10 cellular contexts compared by ENCODE assay signal in genomic region chr17:7587831-7588230, GRCh38. TPM values are rescaled to one million over a fixed set of nuclear protein-coding genes. Genes with fewer than 3 reads are reported as not detected.
DNase-seq lines count a peak whose midpoint lies in the region; ATAC-seq and TF ChIP-seq lines count a peak whose summit lies in the region.
"Had no signal": no experiment of that assay in that cellular context is flagged by ENCODE, and none has a peak within 500 bp of the region (broad histone marks: within the 10 kb centered on the region; RNA-seq: fewer than 3 reads in every experiment).

No MANE protein-coding gene starts in this region.

- H3K4me1 Mint-ChIP-seq in activated naive CD8-positive, alpha-beta T cell treated with anti-CD3 and anti-CD28 coated beads for 36 hours, result peaks cover 17% of the 10 kb centered on the region
- H3K4me1 Mint-ChIP-seq in activated T-helper 2 cell treated with anti-CD3 and anti-CD28 coated beads, Interferon-gamma antibody, Interleukin-2, Interleukin-4, amounts not matched to agents 10 μg/mL and 5 μg/mL and 100 μg/mL, durations not matched to agents 14 hours and 24 hours and 36 hours (ENCODE audit: low read depth), result peaks cover 12% of the 10 kb centered on the region

- H3K9me3 Mint-ChIP-seq in activated naive CD8-positive, alpha-beta T cell treated with anti-CD3 and anti-CD28 coated beads for 36 hours, result no peaks in the 10 kb centered on the region
- no peaks in the 10 kb centered on the region for H3K9me3 Mint-ChIP-seq in activated T-helper 2 cell treated with anti-CD3 and anti-CD28 coated beads, Interferon-gamma antibody, Interleukin-2, Interleukin-4, amounts not matched to agents 10 μg/mL and 5 μg/mL and 100 μg/mL, durations not matched to agents 14 hours and 24 hours and 36 hours

- TF ChIP-seq CTCF in PC-9 (conservative IDR thresholded peaks at IDR 0.05), result no peak
- no peak for TF ChIP-seq CTCF in psoas muscle (IDR thresholded peaks at IDR 0.05)

- no TSS peak for BruUV-seq in PC-9 (replicated peaks; lab: Mats Ljungman, UMichigan)

- H4K20me1 ChIP-seq in PC-9 (ENCODE audit: insufficient read depth), result no peaks in the 10 kb centered on the region; the same call in 1 of the 2 replicates

- H2AFZ ChIP-seq in PC-9, result no peak overlapping the region

- H3K9ac ChIP-seq in ES-I3 (ENCODE audit: low read depth, low read length), result peak overlapping the region; percentile 87; the same call in 1 of the 2 replicates

- peaks cover 48% of the 10 kb centered on the region for H3F3A ChIP-seq in PC-9 (ENCODE audit: insufficient read depth, low read depth)

- DNase-seq in PC-9 (peak; percentile 42 to 71), erythroblast (lab: John Stamatoyannopoulos, UW) (peak; percentile 50 to 64), psoas muscle (peak in 1 of 2 donors; percentile 48), aorta (no peak)
- no peak for DNase-seq in central memory CD4-positive, alpha-beta T cell
- DNase-seq in activated naive CD8-positive, alpha-beta T cell treated with anti-CD3 and anti-CD28 coated beads for 36 hours, result no peak
- no peak for DNase-seq in activated T-helper 2 cell treated with anti-CD3 and anti-CD28 coated beads, Interferon-gamma antibody, Interleukin-2, Interleukin-4, amounts not matched to agents 10 μg/mL and 5 μg/mL and 100 μg/mL, durations not matched to agents 14 hours and 24 hours and 36 hours (ENCODE audit: low spot score)
- DNase-seq: activated naive CD4-positive, alpha-beta T cell treated with anti-CD3 and anti-CD28 coated beads, Interleukin-2, amount 50 U/mL, for 16 hours; stimulated activated CD4-positive, alpha-beta T cell treated with anti-CD3 and anti-CD28 coated beads, Interleukin-4, amount 100 ng/mL, for 1 hour had no signal

- no peaks in the 10 kb centered on the region for H3K9me3 ChIP-seq in ES-I3 (ENCODE audit: control insufficient read depth, insufficient read depth, low read length)
- no peaks in the 10 kb centered on the region for H3K9me3 ChIP-seq in PC-9 (ENCODE audit: insufficient read depth, low read depth)
- no peaks in the 10 kb centered on the region for H3K9me3 ChIP-seq in psoas muscle
- H3K9me3 ChIP-seq in aorta (ENCODE audit: control insufficient read depth, low read length), result no peaks in the 10 kb centered on the region

- no peak for TF ChIP-seq POLR2A in erythroblast (IDR thresholded peaks at IDR 0.05; ENCODE audit: low read length)

- H3K27ac Mint-ChIP-seq in activated naive CD8-positive, alpha-beta T cell treated with anti-CD3 and anti-CD28 coated beads for 36 hours, result no peak overlapping the region
- no peak overlapping the region for H3K27ac Mint-ChIP-seq in activated T-helper 2 cell treated with anti-CD3 and anti-CD28 coated beads, Interferon-gamma antibody, Interleukin-2, Interleukin-4, amounts not matched to agents 10 μg/mL and 5 μg/mL and 100 μg/mL, durations not matched to agents 14 hours and 24 hours and 36 hours

- H3K9me2 ChIP-seq in PC-9 (ENCODE audit: insufficient read depth), result no peaks in the 10 kb centered on the region

- H3K27me3 ChIP-seq in PC-9 (ENCODE audit: insufficient read depth, low read depth) (no peaks in the 10 kb centered on the region), psoas muscle (ENCODE audit: insufficient read depth in 3 of 3, low read length in 2 of 3) (no peaks in the 10 kb centered on the region), aorta (ENCODE audit: control insufficient read depth in 1 of 2, insufficient read depth in 2 of 2, low read length in 1 of 2) (no peaks in the 10 kb centered on the region)

- no peak for ATAC-seq in psoas muscle
- no peak for ATAC-seq in aorta (ENCODE audit: low FRiP score)

- peak overlapping the region; percentile 83 for H3K4me3 ChIP-seq in PC-9
- no peak overlapping the region for H3K4me3 ChIP-seq in psoas muscle
- H3K4me3 ChIP-seq in aorta (ENCODE audit: low read length in 2 of 2), result no peak overlapping the region

- peak overlapping the region; percentile 91 for H3K4me2 ChIP-seq in PC-9

- CTCF ChIA-PET in PC-9 (lab: Charles Lee), result interaction anchor here (0.6 kb wide), 1 partner anchor 83 kb away, joined by 4 read pairs; no protein-coding TSS in a partner anchor

- H3K36me3 ChIP-seq in ES-I3 (ENCODE audit: insufficient read depth, low read length) (peaks cover 3% of the 10 kb centered on the region; the same call in 1 of the 2 replicates), PC-9 (ENCODE audit: low read depth) (no peaks in the 10 kb centered on the region), psoas muscle (ENCODE audit: insufficient read depth in 1 of 2, low read depth in 1 of 2) (peaks cover 9 to 51% of the 10 kb centered on the region in 2 donors), aorta (ENCODE audit: control insufficient read depth in 1 of 2, insufficient read depth in 2 of 2, low read length in 1 of 2) (peaks cover 2 to 9% of the 10 kb centered on the region in 2 donors)

- POLR2A ChIA-PET in PC-9 (lab: Charles Lee; ENCODE audit: unreplicated experiment), result interaction anchor here (0.6 kb wide), 1 partner anchor 154 kb away, joined by 3 read pairs; no protein-coding TSS in a partner anchor

- peaks cover 43% of the 10 kb centered on the region for H3K79me2 ChIP-seq in PC-9 (ENCODE audit: low read depth)

- intact Hi-C loops in PC-9 (cut with micrococcal nuclease; ENCODE audit: unreplicated experiment) (loop anchor here (1.0 to 10.0 kb wide), 5 partner anchors 15 to 543 kb away; partner anchors contain the start of genes CHD3, CYB5D1, DNAH2 and NAA38), psoas muscle (cut with DNase I) (loop anchor here in 1 of 2 donors (2.0 to 10.0 kb wide), 2 partner anchors 73 to 353 kb away; partner anchors contain the start of genes DVL2 and PHF23), aorta (cut with DNase I) (loop anchor here (2.0 to 5.0 kb wide), 2 partner anchors 65 to 76 kb away; no protein-coding TSS in a partner anchor)
- intact Hi-C loops in activated T-helper 2 cell treated with anti-CD3 and anti-CD28 coated beads, Interferon-gamma antibody, Interleukin-2, Interleukin-4, amounts not matched to agents 10 μg/mL and 5 μg/mL and 100 μg/mL, durations not matched to agents 14 hours and 24 hours and 36 hours (cut with micrococcal nuclease), result no loop called here

- 48 to 64% (median 53%) methylated on average over 5 of the region's 5 CpGs for WGBS in psoas muscle, 3 donors
- 54 to 56% methylated on average over 5 of the region's 5 CpGs for WGBS in aorta, 2 donors

- no peak overlapping the region for H3K4me3 Mint-ChIP-seq in activated naive CD8-positive, alpha-beta T cell treated with anti-CD3 and anti-CD28 coated beads for 36 hours
- H3K4me3 Mint-ChIP-seq in activated T-helper 2 cell treated with anti-CD3 and anti-CD28 coated beads, Interferon-gamma antibody, Interleukin-2, Interleukin-4, amounts not matched to agents 10 μg/mL and 5 μg/mL and 100 μg/mL, durations not matched to agents 14 hours and 24 hours and 36 hours (ENCODE audit: low read depth), result no peak overlapping the region

- no peaks in the 10 kb centered on the region for H3K27me3 Mint-ChIP-seq in activated naive CD8-positive, alpha-beta T cell treated with anti-CD3 and anti-CD28 coated beads for 36 hours
- H3K27me3 Mint-ChIP-seq in activated T-helper 2 cell treated with anti-CD3 and anti-CD28 coated beads, Interferon-gamma antibody, Interleukin-2, Interleukin-4, amounts not matched to agents 10 μg/mL and 5 μg/mL and 100 μg/mL, durations not matched to agents 14 hours and 24 hours and 36 hours (ENCODE audit: low read depth), result no peaks in the 10 kb centered on the region

- H3K27ac ChIP-seq in PC-9, result peak overlapping the region; percentile 97
- H3K27ac ChIP-seq in psoas muscle, result peak overlapping the region; percentile 8
- no peak overlapping the region for H3K27ac ChIP-seq in aorta (ENCODE audit: low read depth in 1 of 2, low read length in 2 of 2)

- H3K4me1 ChIP-seq in ES-I3 (ENCODE audit: insufficient read depth, low read length) (peaks cover 23% of the 10 kb centered on the region; the same call in 1 of the 2 replicates), PC-9 (replicated peaks; ENCODE audit: insufficient read depth) (peaks cover 46% of the 10 kb centered on the region), psoas muscle (peaks cover 45% of the 10 kb centered on the region), aorta (ENCODE audit: control insufficient read depth in 1 of 2, insufficient read depth in 2 of 2, low read length in 2 of 2) (no peaks in the 10 kb centered on the region)

- H3K36me3 Mint-ChIP-seq in activated naive CD8-positive, alpha-beta T cell treated with anti-CD3 and anti-CD28 coated beads for 36 hours, result peaks cover 29% of the 10 kb centered on the region
- H3K36me3 Mint-ChIP-seq in activated T-helper 2 cell treated with anti-CD3 and anti-CD28 coated beads, Interferon-gamma antibody, Interleukin-2, Interleukin-4, amounts not matched to agents 10 μg/mL and 5 μg/mL and 100 μg/mL, durations not matched to agents 14 hours and 24 hours and 36 hours (ENCODE audit: low read depth), result peaks cover 68% of the 10 kb centered on the region

RNA-seq across cellular contexts. Expression of gene SOX15, which starts 2.1 kb away (rescaled TPM):
- total RNA-seq in PC-9 (2021) (80.9 and 124 TPM in 2 replicates), psoas muscle (under 1 TPM; 0.19 to 0.71 (median 0.28) TPM), aorta (1 to 10 TPM; 1.1 to 2.4 TPM)
- polyA plus RNA-seq in psoas muscle (under 1 TPM; 0.11 to 0.20 (median 0.17) TPM), aorta (1 to 10 TPM in 1 of 2 donors, under 1 TPM in 1; 0.50 to 2.8 TPM)
- total RNA-seq in activated naive CD8-positive, alpha-beta T cell treated with anti-CD3 and anti-CD28 coated beads for 36 hours, result under 1 TPM; 0.28 to 0.35 TPM
- 0.21 and 0.60 TPM in 2 replicates for total RNA-seq in activated T-helper 2 cell treated with anti-CD3 and anti-CD28 coated beads, Interferon-gamma antibody, Interleukin-2, Interleukin-4, amounts not matched to agents 10 μg/mL and 5 μg/mL and 100 μg/mL, durations not matched to agents 14 hours and 24 hours and 36 hours

RNA-seq across cellular contexts. Expression of gene MPDU1, which starts 4.2 kb away (rescaled TPM):
- total RNA-seq in PC-9 (2021) (33.4 and 44.2 TPM in 2 replicates), psoas muscle (10 to 100 TPM; 19.3 to 40.6 (median 34.1) TPM), aorta (10 to 100 TPM; 21.4 to 24.7 TPM)
- polyA plus RNA-seq in psoas muscle (100 to 1,000 TPM in 1 of 3 donors, 10 to 100 TPM in 2; 53.6 to 147 (median 77.8) TPM), aorta (10 to 100 TPM; 12.0 to 20.8 TPM)
- total RNA-seq in activated naive CD8-positive, alpha-beta T cell treated with anti-CD3 and anti-CD28 coated beads for 36 hours, result 10 to 100 TPM; 72.8 to 77.2 TPM
- total RNA-seq in activated T-helper 2 cell treated with anti-CD3 and anti-CD28 coated beads, Interferon-gamma antibody, Interleukin-2, Interleukin-4, amounts not matched to agents 10 μg/mL and 5 μg/mL and 100 μg/mL, durations not matched to agents 14 hours and 24 hours and 36 hours, result 98.6 and 106 TPM in 2 replicates

RNA-seq across cellular contexts. Expression of gene CD68, which starts 8.4 kb away (rescaled TPM):
- total RNA-seq in PC-9 (2021), result 27.0 and 37.0 TPM in 2 replicates
- 10 to 100 TPM; 15.8 to 38.4 (median 26.4) TPM for total RNA-seq in psoas muscle
- 100 to 1,000 TPM in 1 of 3 donors, 10 to 100 TPM in 2; 16.5 to 298 (median 21.8) TPM for polyA plus RNA-seq in psoas muscle
- total RNA-seq in activated naive CD8-positive, alpha-beta T cell treated with anti-CD3 and anti-CD28 coated beads for 36 hours, result 1 to 10 TPM; 6.6 to 6.7 TPM
- total RNA-seq in aorta, result 100 to 1,000 TPM; 111 to 112 TPM
- polyA plus RNA-seq in aorta, result 100 to 1,000 TPM in 1 of 2 donors, 10 to 100 TPM in 1; 55.3 to 111 TPM
- total RNA-seq in activated T-helper 2 cell treated with anti-CD3 and anti-CD28 coated beads, Interferon-gamma antibody, Interleukin-2, Interleukin-4, amounts not matched to agents 10 μg/mL and 5 μg/mL and 100 μg/mL, durations not matched to agents 14 hours and 24 hours and 36 hours, result 9.6 and 10.1 TPM in 2 replicates

RNA-seq across cellular contexts. Expression of gene SENP3, which starts 26.1 kb away (rescaled TPM):
- total RNA-seq in PC-9 (2021) (68.4 and 72.4 TPM in 2 replicates), psoas muscle (10 to 100 TPM; 24.0 to 40.7 (median 38.3) TPM), aorta (10 to 100 TPM; 36.2 to 38.3 TPM)
- polyA plus RNA-seq in psoas muscle (10 to 100 TPM; 44.1 to 90.5 (median 76.1) TPM), aorta (10 to 100 TPM; 48.4 to 75.1 TPM)
- 100 to 1,000 TPM in 1 of 2 experiments, 10 to 100 TPM in 1; 96.5 to 100 TPM for total RNA-seq in activated naive CD8-positive, alpha-beta T cell treated with anti-CD3 and anti-CD28 coated beads for 36 hours
- total RNA-seq in activated T-helper 2 cell treated with anti-CD3 and anti-CD28 coated beads, Interferon-gamma antibody, Interleukin-2, Interleukin-4, amounts not matched to agents 10 μg/mL and 5 μg/mL and 100 μg/mL, durations not matched to agents 14 hours and 24 hours and 36 hours, result 64.9 and 69.6 TPM in 2 replicates

RNA-seq across cellular contexts. Expression of gene FXR2, which starts 26.9 kb away (rescaled TPM):
- total RNA-seq in PC-9 (2021), result 61.5 and 63.7 TPM in 2 replicates
- 100 to 1,000 TPM; 105 to 120 (median 114) TPM for total RNA-seq in psoas muscle
- 100 to 1,000 TPM in 1 of 3 donors, 10 to 100 TPM in 2; 88.2 to 164 (median 92.1) TPM for polyA plus RNA-seq in psoas muscle
- total RNA-seq in activated naive CD8-positive, alpha-beta T cell treated with anti-CD3 and anti-CD28 coated beads for 36 hours, result 10 to 100 TPM; 35.5 to 37.0 TPM
- 10 to 100 TPM; 25.3 to 31.1 TPM for total RNA-seq in aorta
- polyA plus RNA-seq in aorta, result 10 to 100 TPM; 21.2 to 36.5 TPM
- total RNA-seq in activated T-helper 2 cell treated with anti-CD3 and anti-CD28 coated beads, Interferon-gamma antibody, Interleukin-2, Interleukin-4, amounts not matched to agents 10 μg/mL and 5 μg/mL and 100 μg/mL, durations not matched to agents 14 hours and 24 hours and 36 hours, result 59.0 and 63.1 TPM in 2 replicates

Comparison
In these comparisons a context has a peak if more than half of its experiments do, and no peak if none do; other contexts are left out.
1. DNase-seq: peak in PC-9 (2 of 2) and erythroblast (2 of 2); none in central memory CD4-positive, alpha-beta T cell (single experiment), activated naive CD8-positive, alpha-beta T cell treated with anti-CD3 and anti-CD28 coated beads for 36 hours (single experiment), aorta (0 of 2) and activated T-helper 2 cell treated with anti-CD3 and anti-CD28 coated beads, Interferon-gamma antibody, Interleukin-2, Interleukin-4, amounts not matched to agents 10 μg/mL and 5 μg/mL and 100 μg/mL, durations not matched to agents 14 hours and 24 hours and 36 hours (single experiment).
2. H3K27ac ChIP-seq: peak in PC-9 (single experiment) and psoas muscle (single experiment); none in aorta (0 of 2).
3. RNA of gene SOX15, which starts 2.1 kb away (total RNA-seq): 80.9 to 124 TPM in PC-9; 1.1 to 2.4 TPM in aorta, 0.28 to 0.35 TPM in activated naive CD8-positive, alpha-beta T cell treated with anti-CD3 and anti-CD28 coated beads for 36 hours, 0.19 to 0.71 TPM in psoas muscle and 0.21 to 0.60 TPM in activated T-helper 2 cell treated with anti-CD3 and anti-CD28 coated beads, Interferon-gamma antibody, Interleukin-2, Interleukin-4, amounts not matched to agents 10 μg/mL and 5 μg/mL and 100 μg/mL, durations not matched to agents 14 hours and 24 hours and 36 hours; every median in the first group is over 10 times any median in the second.